Comparison of ENCODE assay signal across 8 cellular contexts in genomic region chr7:150069476-150070313, GRCh38.
DNase-seq lines count a peak whose midpoint lies in the region; ATAC-seq and TF ChIP-seq lines count a peak whose summit lies in the region.
"Not testable (repeated sequence)": the region's sequence is repeated elsewhere in the genome, so short reads cannot be mapped to it uniquely, and the experiment has no call there.

No MANE protein-coding gene starts in this region.

- not testable (repeated sequence) for BruUV-seq in HCT116 (replicated peaks; lab: Mats Ljungman, UMichigan)

- 0 out of 2 replicates have a peak, but pooled peaks have one; percentile 17 for ATAC-seq in HCT116
- peak; percentile 31; the same call in 1 of the 3 replicates for ATAC-seq in RWPE2 (ENCODE audit: low read depth)
- peak; percentile 39 for ATAC-seq in left ventricle myocardium superior

- POLR2A ChIA-PET in HCT116 (lab: Charles Lee) = not testable (repeated sequence)

- H3K4me2 ChIP-seq in HCT116 (ENCODE audit: low read length) = not testable (repeated sequence)

- H3K9ac ChIP-seq in HCT116 (ENCODE audit: low read length) = not testable (repeated sequence)

- not testable (repeated sequence) for H3K36me3 ChIP-seq in HCT116 (ENCODE audit: control insufficient read depth in 1 of 2, insufficient read depth in 2 of 2, low read length in 2 of 2); RWPE2 (ENCODE audit: low read depth)

- TF ChIP-seq CTCF in HCT116 (IDR thresholded peaks at IDR 0.05 in 2 of 3, conservative IDR thresholded peaks at IDR 0.05 in 1 of 3; ENCODE audit: borderline replicate concordance in 1 of 3, insufficient read depth in 1 of 3, low read depth in 2 of 3, low read length in 2 of 3); RWPE2 (IDR thresholded peaks at IDR 0.05; ENCODE audit: poor library complexity, severe bottlenecking); nephron (IDR thresholded peaks at IDR 0.05; ENCODE audit: unreplicated experiment in 3 of 3): not testable (repeated sequence)

- H2AFZ ChIP-seq in HCT116 (ENCODE audit: low read depth, low read length, poor library complexity, severe bottlenecking) = not testable (repeated sequence)

- not testable (repeated sequence) for H3K4me3 ChIP-seq in HCT116 (replicated peaks in 1 of 2; ENCODE audit: low read depth in 1 of 2, low read length in 2 of 2); RWPE2 (ENCODE audit: severe bottlenecking)

- DNase-seq in DMS 273 (lab: John Stamatoyannopoulos, UW; ENCODE audit: unreplicated experiment) = peak; percentile 90
- DNase-seq in HCT116 (ENCODE audit: low read depth, low spot score); RWPE2 (ENCODE audit: low spot score); left ventricle myocardium superior: not testable (repeated sequence)
- DNase-seq in NCI-H1694 treated with DMSO at 0.1 percent for 48 hours (lab: John Stamatoyannopoulos, UW) = peak; percentile 86
- peak; percentile 80 for DNase-seq in NCI-H446 treated with DMSO at 0.1 percent for 48 hours (lab: John Stamatoyannopoulos, UW)
- peak; percentile 13 for DNase-seq in cerebellum (ENCODE audit: low spot score)

- H3K9me3 ChIP-seq in HCT116 (ENCODE audit: control insufficient read depth in 1 of 2, insufficient read depth in 1 of 2, low read depth in 1 of 2, low read length in 2 of 2); RWPE2 (ENCODE audit: severe bottlenecking): not testable (repeated sequence)

- not testable (repeated sequence) for H3K79me2 ChIP-seq in HCT116 (ENCODE audit: insufficient read depth, low read length)

- H3K27ac ChIP-seq in HCT116 (ENCODE audit: low read depth, low read length); RWPE2 (ENCODE audit: poor library complexity, severe bottlenecking): not testable (repeated sequence)

- not testable (repeated sequence) for H3K36me3 Mint-ChIP-seq in nephron (ENCODE audit: low read depth)

- H3K4me1 Mint-ChIP-seq in nephron = not testable (repeated sequence)

- H3K27me3 Mint-ChIP-seq in nephron (ENCODE audit: low read depth) = not testable (repeated sequence)

- not testable (repeated sequence) for TF ChIP-seq POLR2A in HCT116 (IDR thresholded peaks at IDR 0.05; ENCODE audit: borderline replicate concordance, extremely low read depth, insufficient read depth, insufficient read length)

- CTCF ChIA-PET in HCT116 (lab: Charles Lee) = not testable (repeated sequence)

- not testable (repeated sequence) for H3K27me3 ChIP-seq in HCT116 (ENCODE audit: insufficient read depth, low read length); RWPE2 (ENCODE audit: insufficient read depth, poor library complexity, severe bottlenecking)

- H4K20me1 ChIP-seq in HCT116 (ENCODE audit: insufficient read depth) = not testable (repeated sequence)

- intact Hi-C loops in HCT116 (cut with micrococcal nuclease); left ventricle myocardium superior (cut with micrococcal nuclease): not testable (repeated sequence)

- peak overlapping the region; percentile 54 to 91 (median 63) for H3K27ac Mint-ChIP-seq in nephron

- H3K4me3 Mint-ChIP-seq in nephron = peak overlapping the region in 1 of 3 experiments; percentile 24

- H3K9me2 ChIP-seq in HCT116 (ENCODE audit: insufficient read depth) = not testable (repeated sequence)

- H3K4me1 ChIP-seq in HCT116 (ENCODE audit: control insufficient read depth in 1 of 2, insufficient read depth in 2 of 2, low read length in 2 of 2); RWPE2 (ENCODE audit: insufficient read depth, poor library complexity, severe bottlenecking): not testable (repeated sequence)

- not testable (repeated sequence) for TF ChIP-seq RAD21 in HCT116 (IDR thresholded peaks at IDR 0.05; ENCODE audit: low read depth)

- not testable (repeated sequence) for H3K9me3 Mint-ChIP-seq in nephron

- RAD21 ChIA-PET in HCT116 (lab: Charles Lee; ENCODE audit: low non-redundant PET in 1 of 2, low total read pairs in 2 of 2, uncharacterized antibody in 2 of 2, unreplicated experiment in 2 of 2) = not testable (repeated sequence)
